Comparison of ENCODE assay signal across 11 cellular contexts in genomic region chr6:146095481-146095880, GRCh38.
"Had no signal": no experiment of that assay in that cellular context is flagged by ENCODE, and none has a peak within 500 bp of the region (broad histone marks: within the 10 kb centered on the region; RNA-seq: fewer than 3 reads in every experiment).

No MANE protein-coding gene starts in this region.

- H3K27ac Mint-ChIP-seq: GM23338, H9, HFFc6 had no signal

- ATAC-seq: GM23338, HCT116 had no signal

- H3K4me3 Mint-ChIP-seq: GM23338, H9, HFFc6 had no signal

- H3K4me3 ChIP-seq: GM23248, GM23338, HAP-1 had no signal

- H3K9me3 Mint-ChIP-seq: GM23338, H9 had no signal

- H3K4me2 ChIP-seq: GM23338 had no signal

- H3K27ac ChIP-seq: GM23248 had no signal

- H3K36me3 ChIP-seq: HAP-1 had no signal

- H3K9ac ChIP-seq: GM23248 had no signal

- H3K4me1 ChIP-seq: HAP-1 had no signal

- DNase-seq: GM23248, GOT3, H7, H9, HCEC 1CT, HFFc6 had no signal

- FAIRE-seq: H1, H54 had no signal

- H3K9me3 ChIP-seq: HAP-1 had no signal

- H2AFZ ChIP-seq: GM23248, GM23338 had no signal
